In the genomic region with DNA sequence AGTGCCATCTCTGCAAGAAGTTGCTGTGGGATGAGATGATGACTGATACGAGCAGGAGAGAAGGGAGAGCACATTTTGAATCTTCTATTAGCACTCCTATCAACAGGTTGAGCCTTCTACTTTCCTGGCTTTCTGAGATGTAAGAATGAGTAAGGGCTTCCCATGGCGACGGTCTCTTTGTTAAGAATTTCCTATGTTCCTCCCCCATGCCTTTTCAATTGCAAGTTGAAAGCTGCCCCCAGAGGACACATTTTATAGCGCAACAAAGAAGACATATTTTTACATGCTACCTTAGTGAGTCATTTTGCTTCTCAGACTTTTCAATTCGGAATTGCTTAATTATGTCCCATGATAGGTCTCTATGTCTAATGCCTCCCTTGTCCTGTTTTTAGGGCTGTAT, we compare ENCODE assay signal across 8 cellular contexts.
DNase-seq lines count a peak whose midpoint lies in the region; TF ChIP-seq lines count a peak whose summit lies in the region.

No MANE protein-coding gene starts in this region.

- H3K36me3 ChIP-seq in MG63: no peaks in the 10 kb centered on the region

- DNase-seq in DMS 273 treated with DMSO at 0.1 percent for 48 hours (lab: John Stamatoyannopoulos, UW) (peak; percentile 12), MG63 (peak; percentile 14), astrocyte of the cerebellum (ENCODE audit: low read depth) (peak; percentile 95), medulla oblongata (ENCODE audit: extremely low spot score) (peak; percentile 9), NK-92 (lab: John Stamatoyannopoulos, UW; ENCODE audit: unreplicated experiment) (no peak), NCI-H1092 (lab: John Stamatoyannopoulos, UW) (no peak), NCI-H2196 (lab: John Stamatoyannopoulos, UW; ENCODE audit: unreplicated experiment) (no peak)
- no peak for DNase-seq in stimulated activated CD4-positive, alpha-beta T cell treated with anti-CD3 and anti-CD28 coated beads, Interleukin-4, amount 100 ng/mL, for 24 hours

- no peaks in the 10 kb centered on the region for H3K27me3 ChIP-seq in MG63

- H3K9me3 ChIP-seq in MG63: no peaks in the 10 kb centered on the region

- in situ Hi-C loops in astrocyte of the cerebellum (cut with HindIII; ENCODE audit: low sequenced_read_pairs): no loop called here

- H3K4me3 ChIP-seq in MG63 (no peak overlapping the region), astrocyte of the cerebellum (ENCODE audit: low read depth, low read length) (no peak overlapping the region)

- TF ChIP-seq CTCF in astrocyte of the cerebellum (IDR thresholded peaks at IDR 0.05; ENCODE audit: low read depth, low read length, missing control alignments): peak; percentile 70

Comparison
In these comparisons a context has a peak if more than half of its experiments do, and no peak if none do; other contexts are left out.
1. DNase-seq: peak in DMS 273 treated with DMSO at 0.1 percent for 48 hours (single experiment), MG63 (single experiment), astrocyte of the cerebellum (single experiment) and medulla oblongata (single experiment); none in stimulated activated CD4-positive, alpha-beta T cell treated with anti-CD3 and anti-CD28 coated beads, Interleukin-4, amount 100 ng/mL, for 24 hours (single experiment), NK-92 (single experiment), NCI-H1092 (single experiment) and NCI-H2196 (single experiment).